Comparison of ENCODE assay signal across 19 cellular contexts in the genomic region with DNA sequence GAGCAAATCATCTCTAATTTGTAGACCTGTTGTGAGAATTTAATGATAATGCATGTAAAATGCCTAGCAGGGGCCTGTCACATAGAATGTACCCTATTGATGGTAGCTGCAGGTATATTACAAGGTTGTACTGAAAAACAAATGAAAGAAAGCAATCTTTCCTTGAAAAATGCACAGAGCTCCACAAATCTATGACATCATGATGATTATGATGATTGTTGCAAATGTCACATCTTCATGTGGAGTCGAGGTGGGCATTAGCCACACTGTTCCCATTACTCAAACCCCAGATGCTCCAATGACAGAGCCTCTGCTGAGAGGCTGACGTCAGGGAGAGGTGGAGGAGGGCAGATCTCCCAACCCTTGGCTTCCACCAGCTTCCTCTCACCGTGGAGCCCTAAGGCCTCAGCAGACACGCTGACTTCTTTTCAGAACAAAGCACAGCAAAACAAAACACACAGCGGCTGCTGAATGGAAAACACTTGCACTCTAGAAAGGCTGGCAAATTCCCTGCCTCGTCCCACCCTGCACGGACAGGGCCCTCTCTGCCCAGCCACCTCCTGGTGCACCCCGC.
DNase-seq lines count a peak whose midpoint lies in the region; ATAC-seq, FAIRE-seq and TF ChIP-seq lines count a peak whose summit lies in the region.
"Had no signal": no experiment of that assay in that cellular context is flagged by ENCODE, and none has a peak within 500 bp of the region (broad histone marks: within the 10 kb centered on the region; RNA-seq: fewer than 3 reads in every experiment).

No MANE protein-coding gene starts in this region.

- no peaks in the 10 kb centered on the region for H3K36me3 ChIP-seq in MM.1S (replicated peaks; ENCODE audit: insufficient read depth, low read length)
- no peaks in the 10 kb centered on the region for H3K36me3 ChIP-seq in GM12878 (ENCODE audit: control insufficient read depth in 2 of 2, insufficient read depth in 2 of 2, low read length in 1 of 2)
- no peaks in the 10 kb centered on the region for H3K36me3 ChIP-seq in naive thymus-derived CD4-positive, alpha-beta T cell (ENCODE audit: control insufficient read depth in 2 of 3, insufficient read depth in 3 of 3, low read length in 3 of 3)
- H3K36me3 ChIP-seq: BLaER1 treated with 17β-estradiol and CSF1 and Interleukin-3, amounts not matched to agents 10 nM and 100 nM; SJSA1 had no signal

- H3K27ac Mint-ChIP-seq in naive thymus-derived CD4-positive, alpha-beta T cell = no peak overlapping the region
- H3K27ac Mint-ChIP-seq: CD8-positive, alpha-beta T cell had no signal

- H3K4me1 ChIP-seq in MM.1S (ENCODE audit: low read length) = peaks cover 31% of the 10 kb centered on the region
- H3K4me1 ChIP-seq in GM12878 (ENCODE audit: control insufficient read depth, insufficient read depth, low read length) = peaks cover 16% of the 10 kb centered on the region
- no peaks in the 10 kb centered on the region for H3K4me1 ChIP-seq in naive thymus-derived CD4-positive, alpha-beta T cell (ENCODE audit: control insufficient read depth in 2 of 2, insufficient read depth in 2 of 2, low read length in 2 of 2)

- H3K79me2 ChIP-seq in MM.1S (ENCODE audit: low read length) (no peaks in the 10 kb centered on the region), GM12878 (ENCODE audit: control insufficient read depth, insufficient read depth, low read length) (no peaks in the 10 kb centered on the region)

- FAIRE-seq in GM12878 (lab: Jason Lieb, UNC) = no peak
- FAIRE-seq: HTR-8/SVneo had no signal

- H3K27ac ChIP-seq in MM.1S (ENCODE audit: low read length) (peak overlapping the region; percentile 99), GM12878 (ENCODE audit: control insufficient read depth, insufficient read depth) (no peak overlapping the region), substantia nigra (ENCODE audit: low read depth, low read length, poor library complexity, severe bottlenecking) (peak overlapping the region; percentile 76)
- H3K27ac ChIP-seq in naive thymus-derived CD4-positive, alpha-beta T cell (ENCODE audit: low read depth, low read length) = no peak overlapping the region
- H3K27ac ChIP-seq: BLaER1 treated with 17β-estradiol and CSF1 and Interleukin-3, amounts not matched to agents 10 nM and 100 nM; HL-60; PC-9; SJSA1 had no signal

- H3K9me3 Mint-ChIP-seq in naive thymus-derived CD4-positive, alpha-beta T cell = no peaks in the 10 kb centered on the region
- H3K9me3 Mint-ChIP-seq: CD8-positive, alpha-beta T cell had no signal

- no peak for TF ChIP-seq POLR2A in GM12878 (IDR thresholded peaks at IDR 0.05; ENCODE audit: low read depth, low read length)

- in situ Hi-C loops in GM12878 (cut with MboI) = no loop called here

- H3K4me3 Mint-ChIP-seq in naive thymus-derived CD4-positive, alpha-beta T cell = no peak overlapping the region
- H3K4me3 Mint-ChIP-seq: CD8-positive, alpha-beta T cell had no signal

- BruUV-seq in GM12878 (replicated peaks; lab: Mats Ljungman, UMichigan) = no TSS peak

- H3K9me2 ChIP-seq in MM.1S (replicated peaks; ENCODE audit: insufficient read depth, low read length) = no peaks in the 10 kb centered on the region

- H4K20me1 ChIP-seq in MM.1S (ENCODE audit: insufficient read depth, low read length) = no peaks in the 10 kb centered on the region
- H4K20me1 ChIP-seq in GM12878 (ENCODE audit: control insufficient read depth, insufficient read depth) = no peaks in the 10 kb centered on the region
- H4K20me1 ChIP-seq: BLaER1 treated with 17β-estradiol and CSF1 and Interleukin-3, amounts not matched to agents 10 nM and 100 nM had no signal

- peak overlapping the region; percentile 85; the same call in 1 of the 2 replicates for H3K4me2 ChIP-seq in MM.1S (ENCODE audit: low read depth, low read length)
- H3K4me2 ChIP-seq in GM12878 (ENCODE audit: control insufficient read depth, insufficient read depth) = no peak overlapping the region
- H3K4me2 ChIP-seq: PC-9 had no signal

- H3K4me1 Mint-ChIP-seq in naive thymus-derived CD4-positive, alpha-beta T cell = peaks cover 0 to 2% (median 0%) of the 10 kb centered on the region in 7 donors

- TF ChIP-seq CTCF in MM.1S (IDR thresholded peaks at IDR 0.05; ENCODE audit: low read length) (no peak), GM12878 (IDR thresholded peaks at IDR 0.05 in 2 of 3, conservative IDR thresholded peaks at IDR 0.05 in 1 of 3; ENCODE audit: control insufficient read depth in 2 of 3, extremely low read depth in 1 of 3, insufficient read depth in 1 of 3, low read depth in 3 of 3, low read length in 3 of 3) (no peak)

- H3K4me3 ChIP-seq in MM.1S (ENCODE audit: low read length) = no peak overlapping the region
- no peak overlapping the region for H3K4me3 ChIP-seq in GM12878
- H3K4me3 ChIP-seq in naive thymus-derived CD4-positive, alpha-beta T cell (ENCODE audit: low read length) = no peak overlapping the region
- H3K4me3 ChIP-seq: BLaER1 treated with 17β-estradiol and CSF1 and Interleukin-3, amounts not matched to agents 10 nM and 100 nM; PC-9; SJSA1 had no signal

- WGBS in GM12878 (ENCODE audit: insufficient coverage, insufficient replicate concordance, low lambda C conversion rate, missing lambda C conversion rate) = 18% methylated on average over 8 of the region's 8 CpGs

- peak overlapping the region; percentile 80; the same call in 1 of the 2 replicates for H3K9ac ChIP-seq in MM.1S (ENCODE audit: low read length)
- no peak overlapping the region for H3K9ac ChIP-seq in GM12878 (ENCODE audit: control insufficient read depth, insufficient read depth, low read length)
- H3K9ac ChIP-seq: BLaER1 treated with 17β-estradiol and CSF1 and Interleukin-3, amounts not matched to agents 10 nM and 100 nM had no signal

- POLR2A ChIA-PET in GM12878 (lab: Charles Lee) = no interaction called here
- POLR2A ChIA-PET in naive thymus-derived CD4-positive, alpha-beta T cell (lab: Charles Lee) = no interaction called here

- TF ChIP-seq EP300 in GM12878 (IDR thresholded peaks at IDR 0.05; ENCODE audit: borderline replicate concordance in 1 of 2, control insufficient read depth in 1 of 2, low read depth in 2 of 2, low read length in 2 of 2) = no peak

- H3K27me3 ChIP-seq in MM.1S (replicated peaks; ENCODE audit: insufficient read depth, low read length) (no peaks in the 10 kb centered on the region), GM12878 (replicated peaks in 1 of 2; ENCODE audit: control insufficient read depth in 2 of 2, insufficient read depth in 2 of 2, low read length in 1 of 2) (no peaks in the 10 kb centered on the region; a peak in 1 of 4 replicates)
- no peaks in the 10 kb centered on the region for H3K27me3 ChIP-seq in naive thymus-derived CD4-positive, alpha-beta T cell (ENCODE audit: control insufficient read depth in 2 of 2, insufficient read depth in 2 of 2, low read length in 2 of 2)
- H3K27me3 ChIP-seq: BLaER1 treated with 17β-estradiol and CSF1 and Interleukin-3, amounts not matched to agents 10 nM and 100 nM; SJSA1 had no signal

- peaks cover 0 to 13% (median 4%) of the 10 kb centered on the region in 5 donors for H3K27me3 Mint-ChIP-seq in naive thymus-derived CD4-positive, alpha-beta T cell

- CTCF ChIA-PET in GM12878 (lab: Yijun Ruan, JAX) = interaction anchor here (4.6 kb wide), 1 partner anchor 15 kb away, joined by 22 read pairs; no protein-coding TSS in a partner anchor
- CTCF ChIA-PET in naive thymus-derived CD4-positive, alpha-beta T cell (lab: Charles Lee) = no interaction called here

- ATAC-seq in GM12878 (no peak), HG03469 (IDR thresholded peaks at IDR 0.05; ENCODE audit: unreplicated experiment) (no peak)
- ATAC-seq in naive thymus-derived CD4-positive, alpha-beta T cell = peak; percentile 24
- ATAC-seq: CD8-positive, alpha-beta T cell had no signal

- no peaks in the 10 kb centered on the region for H3K36me3 Mint-ChIP-seq in naive thymus-derived CD4-positive, alpha-beta T cell
- H3K36me3 Mint-ChIP-seq: CD8-positive, alpha-beta T cell had no signal

- intact Hi-C loops in GM12878 (cut with micrococcal nuclease; ENCODE audit: unreplicated experiment) = loop anchor here (5.0 to 10.0 kb wide), 2 partner anchors 95 to 387 kb away; no protein-coding TSS in a partner anchor
- intact Hi-C loops in naive thymus-derived CD4-positive, alpha-beta T cell (cut with micrococcal nuclease) = no loop called here

- no peak for DNase-seq in MM.1S
- DNase-seq in GM12878 (ENCODE audit: low read depth, low spot score) = no peak
- DNase-seq in naive thymus-derived CD4-positive, alpha-beta T cell = no peak
- DNase-seq in substantia nigra (lab: John Stamatoyannopoulos, UW) = peak in 1 of 49 donors; percentile 30
- DNase-seq in RPMI8226 = no peak
- DNase-seq in NCI-H2227 treated with DMSO at 0.1 percent for 48 hours (lab: John Stamatoyannopoulos, UW) = no peak
- DNase-seq: Calu3; CD8-positive, alpha-beta T cell; DMS53; EL; NCI-H1105; NCI-H510A treated with DMSO at 0.1 percent for 48 hours; NCI-H82; PC-9 had no signal

- TF ChIP-seq RAD21 in GM12878 (IDR thresholded peaks at IDR 0.05; ENCODE audit: insufficient read depth, low read depth, low read length) = no peak

- H3K9me3 ChIP-seq in MM.1S (replicated peaks; ENCODE audit: insufficient read depth, low read length) (no peaks in the 10 kb centered on the region), GM12878 (replicated peaks; ENCODE audit: control insufficient read depth, insufficient read depth, low read length) (no peaks in the 10 kb centered on the region; the same call in 2 of the 3 replicates)
- H3K9me3 ChIP-seq in naive thymus-derived CD4-positive, alpha-beta T cell (ENCODE audit: control insufficient read depth in 2 of 3, low read length in 3 of 3) = no peaks in the 10 kb centered on the region
- H3K9me3 ChIP-seq: BLaER1 treated with 17β-estradiol and CSF1 and Interleukin-3, amounts not matched to agents 10 nM and 100 nM; SJSA1 had no signal

- H2AFZ ChIP-seq in MM.1S (ENCODE audit: low read length) (no peak overlapping the region), GM12878 (ENCODE audit: control insufficient read depth, low read depth, low read length) (no peak overlapping the region)
- H2AFZ ChIP-seq: PC-9 had no signal

- RAD21 ChIA-PET in GM12878 (lab: Charles Lee; ENCODE audit: unreplicated experiment) = no interaction called here

- H3F3A ChIP-seq in MM.1S (ENCODE audit: insufficient read depth, low read length) = peaks cover 26% of the 10 kb centered on the region

- SMC1A ChIA-PET in GM12878 (lab: Charles Lee; ENCODE audit: uncharacterized antibody, unreplicated experiment) = interaction anchor here (0.9 kb wide), 1 partner anchor 15 kb away, joined by 3 read pairs; no protein-coding TSS in a partner anchor

TF ChIP-seq in GM12878, 131 proteins besides CTCF, POLR2A, EP300 and RAD21:
- 0 out of 2 replicates have a peak, but pooled peaks have one; percentile 22 for TF ChIP-seq ATF7 (IDR thresholded peaks at IDR 0.05; ENCODE audit: low read depth)
- no peak for TF ChIP-seq ZZZ3 (IDR thresholded peaks at IDR 0.05; ENCODE audit: control insufficient read depth, insufficient read length, low read depth)

Comparison
In these comparisons a context has a peak if more than half of its experiments do, and no peak if none do; other contexts are left out.
1. H3K27ac ChIP-seq: peak in MM.1S (single experiment) and substantia nigra (single experiment); none in GM12878 (single experiment) and naive thymus-derived CD4-positive, alpha-beta T cell (single experiment).